Comparison of ENCODE assay signal across 8 cellular contexts in genomic region chr7:158821173-158822021, GRCh38. TPM values are rescaled to one million over a fixed set of nuclear protein-coding genes. Genes with fewer than 3 reads are reported as not detected.
A peak's percentile ranks its signal among the peaks of the same experiment; 100 is the strongest.
DNase-seq lines count a peak whose midpoint lies in the region; ATAC-seq and TF ChIP-seq lines count a peak whose summit lies in the region.

No MANE protein-coding gene starts in this region.

- RAD21 ChIA-PET in HCT116 (lab: Charles Lee; ENCODE audit: low non-redundant PET in 1 of 2, low total read pairs in 2 of 2, uncharacterized antibody in 2 of 2, unreplicated experiment in 2 of 2): no interaction called here

- peak in 1 of 2 experiments; percentile 37; a peak in 1 of 4 replicates for TF ChIP-seq EP300 in SK-N-SH (IDR thresholded peaks at IDR 0.05; ENCODE audit: borderline replicate concordance in 1 of 2, low read depth in 1 of 2, low read length in 1 of 2)

- TF ChIP-seq RAD21 in HCT116 (IDR thresholded peaks at IDR 0.05; ENCODE audit: low read depth) (peak; percentile 9), SK-N-SH (IDR thresholded peaks at IDR 0.05; ENCODE audit: low read length) (no peak)

- peak overlapping the region; percentile 92 for H3K27ac ChIP-seq in HCT116 (ENCODE audit: low read depth, low read length)
- H3K27ac ChIP-seq in SK-N-SH (ENCODE audit: low read depth in 2 of 2, low read length in 1 of 2): peak overlapping the region; percentile 64 to 99
- peak overlapping the region; percentile 71 for H3K27ac ChIP-seq in psoas muscle

- no peak overlapping the region for H2AFZ ChIP-seq in HCT116 (ENCODE audit: low read depth, low read length, poor library complexity, severe bottlenecking)
- H2AFZ ChIP-seq in SK-N-SH (ENCODE audit: low read depth): peak overlapping the region; percentile 5

- TF ChIP-seq CTCF in HCT116 (IDR thresholded peaks at IDR 0.05 in 2 of 3, conservative IDR thresholded peaks at IDR 0.05 in 1 of 3; ENCODE audit: borderline replicate concordance in 1 of 3, insufficient read depth in 1 of 3, low read depth in 2 of 3, low read length in 2 of 3) (no peak), SK-N-SH (IDR thresholded peaks at IDR 0.05) (no peak), psoas muscle (IDR thresholded peaks at IDR 0.05) (no peak)

- H3K36me3 ChIP-seq in HCT116 (ENCODE audit: control insufficient read depth in 1 of 2, insufficient read depth in 2 of 2, low read length in 2 of 2) (0 out of 4 replicates have a peak, but pooled peaks cover 0 to 3% of the 10 kb centered on the region in 2 experiments), SK-N-SH (replicated peaks in 1 of 2; ENCODE audit: control insufficient read depth in 1 of 2, insufficient read depth in 2 of 2, low read length in 1 of 2) (peaks cover 0 to 6% of the 10 kb centered on the region in 2 experiments), psoas muscle (ENCODE audit: insufficient read depth in 1 of 2, low read depth in 1 of 2) (peaks cover 0 to 5% of the 10 kb centered on the region in 2 donors)

- BruUV-seq in HCT116 (replicated peaks; lab: Mats Ljungman, UMichigan): TSS peak; percentile 89

- H3K27me3 ChIP-seq in HCT116 (ENCODE audit: insufficient read depth, low read length) (no peaks in the 10 kb centered on the region), SK-N-SH (ENCODE audit: insufficient read depth) (no peaks in the 10 kb centered on the region), psoas muscle (ENCODE audit: insufficient read depth in 3 of 3, low read length in 2 of 3) (no peaks in the 10 kb centered on the region)

- DNase-seq in HCT116 (ENCODE audit: low read depth, low spot score): peak; percentile 90
- no peak for DNase-seq in SK-N-SH
- DNase-seq in psoas muscle: peak in 1 of 2 donors; percentile 15
- DNase-seq in activated gamma-delta T cell (lab: John Stamatoyannopoulos, UW): no peak
- no peak for DNase-seq in anterior cingulate cortex (lab: John Stamatoyannopoulos, UW)

- TF ChIP-seq POLR2A in HCT116 (IDR thresholded peaks at IDR 0.05; ENCODE audit: borderline replicate concordance, extremely low read depth, insufficient read depth, insufficient read length): no peak

- H3K4me3 ChIP-seq in HCT116 (replicated peaks in 1 of 2; ENCODE audit: low read depth in 1 of 2, low read length in 2 of 2) (peak overlapping the region; percentile 29 to 52), SK-N-SH (ENCODE audit: low read depth in 2 of 2, low read length in 1 of 2) (peak overlapping the region in 1 of 2 experiments; percentile 5; a peak in 1 of 4 replicates), psoas muscle (no peak overlapping the region)

- H3K4me2 ChIP-seq in HCT116 (ENCODE audit: low read length) (peak overlapping the region; percentile 85), SK-N-SH (peak overlapping the region; percentile 75)

- H3K9me2 ChIP-seq in HCT116 (ENCODE audit: insufficient read depth) (no peaks in the 10 kb centered on the region), SK-N-SH (no peaks in the 10 kb centered on the region)

- H4K20me1 ChIP-seq in HCT116 (ENCODE audit: insufficient read depth) (no peaks in the 10 kb centered on the region), SK-N-SH (ENCODE audit: insufficient read depth) (no peaks in the 10 kb centered on the region)

- H3K4me1 ChIP-seq in HCT116 (ENCODE audit: control insufficient read depth in 1 of 2, insufficient read depth in 2 of 2, low read length in 2 of 2) (peaks cover 55 to 84% of the 10 kb centered on the region in 2 experiments), SK-N-SH (ENCODE audit: control insufficient read depth in 1 of 2, insufficient read depth in 2 of 2, low read depth in 1 of 2, low read length in 1 of 2) (peaks cover 36 to 48% of the 10 kb centered on the region in 2 experiments), psoas muscle (peaks cover 60% of the 10 kb centered on the region)

- intact Hi-C loops in HCT116 (cut with micrococcal nuclease): loop anchor here (10.0 kb wide), 1 partner anchor 117 kb away; the partner anchor contains the start of gene NCAPG2
- intact Hi-C loops in psoas muscle (cut with DNase I): no loop called here

- WGBS in SK-N-SH (ENCODE audit: low lambda C conversion rate): 63% methylated on average over 14 of the region's 14 CpGs
- 60 to 71% (median 60%) methylated on average over 14 of the region's 14 CpGs for WGBS in psoas muscle, 3 donors

- ATAC-seq in HCT116: peak; percentile 63
- peak; percentile 62 for ATAC-seq in esophagus mucosa
- ATAC-seq in psoas muscle: no peak
- ATAC-seq in HG03442 (IDR thresholded peaks at IDR 0.05; ENCODE audit: unreplicated experiment): no peak
- ATAC-seq in GM21526 (IDR thresholded peaks at IDR 0.05; ENCODE audit: low FRiP score, unreplicated experiment): no peak

- H3F3A ChIP-seq in SK-N-SH (replicated peaks; ENCODE audit: insufficient read depth): peaks cover 47% of the 10 kb centered on the region

- H3K9ac ChIP-seq in HCT116 (ENCODE audit: low read length): peak overlapping the region; percentile 72
- peak overlapping the region; percentile 72 for H3K9ac ChIP-seq in SK-N-SH

- H3K79me2 ChIP-seq in HCT116 (ENCODE audit: insufficient read depth, low read length) (peaks cover 100% of the 10 kb centered on the region), SK-N-SH (ENCODE audit: insufficient read depth) (peaks cover 85% of the 10 kb centered on the region)

- POLR2A ChIA-PET in HCT116 (lab: Charles Lee): interaction anchor here (2.0 kb wide), 1 partner anchor 42 kb away, joined by 7 read pairs; no protein-coding TSS in a partner anchor
- POLR2A ChIA-PET in SK-N-SH (lab: Yijun Ruan, JAX): no interaction called here

- CTCF ChIA-PET in HCT116 (lab: Charles Lee): no interaction called here
- CTCF ChIA-PET in SK-N-SH (lab: Yijun Ruan, JAX): interaction anchor here (1.0 to 1.5 kb wide), 3 partner anchors 156 to 326 kb away, joined by 3 to 4 read pairs (median 3); no protein-coding TSS in a partner anchor

- no peaks in the 10 kb centered on the region for H3K9me3 ChIP-seq in HCT116 (ENCODE audit: control insufficient read depth in 1 of 2, insufficient read depth in 1 of 2, low read depth in 1 of 2, low read length in 2 of 2)
- no peaks in the 10 kb centered on the region for H3K9me3 ChIP-seq in SK-N-SH
- H3K9me3 ChIP-seq in psoas muscle: no peaks in the 10 kb centered on the region

TF ChIP-seq in HCT116, 20 proteins besides CTCF, POLR2A, EP300 and RAD21 (continues in another document):
- peak; percentile 86 for TF ChIP-seq SP1 (IDR thresholded peaks at IDR 0.05; ENCODE audit: low read depth)
- no peak for TF ChIP-seq EGR1 (IDR thresholded peaks at IDR 0.05; ENCODE audit: low read depth)
- TF ChIP-seq TCF7L2 (IDR thresholded peaks at IDR 0.05; ENCODE audit: borderline replicate concordance, extremely low read depth, insufficient read depth, insufficient read length): no peak
- peak; percentile 51 for TF ChIP-seq CBX3 (IDR thresholded peaks at IDR 0.05; ENCODE audit: low read depth)
- peak; percentile 60 for TF ChIP-seq POLR2AphosphoS5 (IDR thresholded peaks at IDR 0.05; ENCODE audit: low read depth, low read length)
- TF ChIP-seq, protein P1, sequence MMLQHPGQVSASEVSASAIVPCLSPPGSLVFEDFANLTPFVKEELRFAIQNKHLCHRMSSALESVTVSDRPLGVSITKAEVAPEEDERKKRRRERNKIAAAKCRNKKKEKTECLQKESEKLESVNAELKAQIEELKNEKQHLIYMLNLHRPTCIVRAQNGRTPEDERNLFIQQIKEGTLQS (IDR thresholded peaks at IDR 0.05): no peak
- no peak for TF ChIP-seq EZH2 (IDR thresholded peaks at IDR 0.05)
- TF ChIP-seq CEBPB (IDR thresholded peaks at IDR 0.05; ENCODE audit: low read depth): peak; percentile 33; the same call in 1 of the 2 replicates
- no peak for TF ChIP-seq ELF1 (IDR thresholded peaks at IDR 0.05; ENCODE audit: borderline replicate concordance, low read depth)
- no peak; the same call in 1 of the 2 replicates for TF ChIP-seq ZFX (IDR thresholded peaks at IDR 0.05)

TF ChIP-seq in SK-N-SH, 30 proteins besides CTCF, POLR2A, EP300 and RAD21 (continues in another document):
- TF ChIP-seq FOXM1 (IDR thresholded peaks at IDR 0.05; ENCODE audit: low read depth): no peak
- no peak for TF ChIP-seq MEF2A (IDR thresholded peaks at IDR 0.05; ENCODE audit: borderline replicate concordance, low read depth)
- TF ChIP-seq FOXJ3 (CRISPR knock-in tag; IDR thresholded peaks at IDR 0.05): no peak
- no peak for TF ChIP-seq USF2 (IDR thresholded peaks at IDR 0.05; ENCODE audit: borderline replicate concordance, low read depth, low read length)
- TF ChIP-seq ELF1 (IDR thresholded peaks at IDR 0.05): no peak
- no peak for TF ChIP-seq SMC3 (IDR thresholded peaks at IDR 0.05; ENCODE audit: low read depth, low read length)
- TF ChIP-seq NRF1 (IDR thresholded peaks at IDR 0.05; ENCODE audit: low read depth, low read length): no peak
- TF ChIP-seq FOSL2 (IDR thresholded peaks at IDR 0.05; ENCODE audit: borderline replicate concordance, low read depth): peak; percentile 77
- TF ChIP-seq GATA2 (CRISPR knock-in tag; IDR thresholded peaks at IDR 0.05): no peak

RNA-seq across cellular contexts. Expression of gene ESYT2, which starts 7.9 kb away (rescaled TPM):
- total RNA-seq in HCT116 (2021; ENCODE audit: unreplicated experiment): 68.2 TPM
- 48.8 and 57.5 TPM in 2 replicates for polyA plus RNA-seq in HCT116 (2012)
- polyA plus RNA-seq in SK-N-SH (2012; rRNA removed): 34.2 and 42.7 TPM in 2 replicates
- polyA plus RNA-seq in SK-N-SH (2012; cell fraction: cytosol; rRNA removed): 34.6 and 42.2 TPM in 2 replicates
- polyA plus RNA-seq in SK-N-SH (2012; cell fraction: nucleus; rRNA removed): 19.3 and 31.3 TPM in 2 replicates
- 41.4 TPM for total RNA-seq in esophagus mucosa
- 10 to 100 TPM; 35.9 to 63.4 (median 54.1) TPM for total RNA-seq in psoas muscle
- polyA plus RNA-seq in psoas muscle: 10 to 100 TPM; 27.5 to 44.0 (median 28.5) TPM

RNA-seq across cellular contexts. Expression of gene DYNC2I1, which starts 35.0 kb away (rescaled TPM):
- total RNA-seq in HCT116 (2021; ENCODE audit: unreplicated experiment): 13.6 TPM
- polyA plus RNA-seq in HCT116 (2012): 13.2 and 15.5 TPM in 2 replicates
- 23.0 and 25.8 TPM in 2 replicates for polyA plus RNA-seq in SK-N-SH (2012; rRNA removed)
- 12.8 and 14.4 TPM in 2 replicates for polyA plus RNA-seq in SK-N-SH (2012; cell fraction: cytosol; rRNA removed)
- 89.3 and 188 TPM in 2 replicates for polyA plus RNA-seq in SK-N-SH (2012; cell fraction: nucleus; rRNA removed)
- 6.6 TPM for total RNA-seq in esophagus mucosa
- total RNA-seq in psoas muscle: 10 to 100 TPM; 11.1 to 23.6 (median 18.2) TPM
- polyA plus RNA-seq in psoas muscle: 10 to 100 TPM in 2 of 3 donors, 1 to 10 TPM in 1; 9.7 to 18.1 (median 10.0) TPM

Comparison
In these comparisons a context has a peak if more than half of its experiments do, and no peak if none do; other contexts are left out.
1. ATAC-seq: peak in HCT116 (single experiment) and esophagus mucosa (single experiment); none in psoas muscle (0 of 4), HG03442 (single experiment) and GM21526 (single experiment).
2. Of the 11 proteins assayed by ChIP-seq in both SK-N-SH and HCT116: peak only in SK-N-SH: none; only in HCT116: MAX, RAD21 and SIN3A; in both: JUND and POLR2AphosphoS5; in neither: 6.
3. Peak in every context shown above with its lines, with median percentiles within 50 percentile points of each other: H3K27ac ChIP-seq.